In the genomic region with DNA sequence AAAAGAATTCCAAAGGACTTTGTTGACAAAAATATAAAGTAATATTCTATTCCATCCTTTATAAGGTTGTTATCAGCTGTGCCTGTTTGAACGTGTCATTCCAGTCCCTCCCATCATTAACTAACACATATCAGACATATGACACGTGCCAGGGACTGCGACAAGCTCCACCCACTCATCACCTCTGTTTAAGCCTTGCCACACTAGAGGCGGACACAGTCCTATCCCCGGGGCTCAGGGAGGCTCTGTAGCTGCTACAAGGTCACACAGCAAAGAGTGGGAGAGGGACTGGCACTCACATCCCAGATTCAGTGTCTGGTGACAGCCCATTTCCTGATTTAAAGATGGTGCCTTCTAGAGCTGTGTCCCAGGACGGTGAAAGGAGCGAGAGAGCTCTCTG, we compare ENCODE assay signal across 13 cellular contexts. TPM values are rescaled to one million over a fixed set of nuclear protein-coding genes. Genes with fewer than 3 reads are reported as not detected.
DNase-seq lines count a peak whose midpoint lies in the region; ATAC-seq, FAIRE-seq and TF ChIP-seq lines count a peak whose summit lies in the region.
"Had no signal": no experiment of that assay in that cellular context is flagged by ENCODE, and none has a peak within 500 bp of the region (broad histone marks: within the 10 kb centered on the region; RNA-seq: fewer than 3 reads in every experiment).

No MANE protein-coding gene starts in this region.

- H3K9me2 ChIP-seq in HCT116 (ENCODE audit: insufficient read depth), result no peaks in the 10 kb centered on the region
- H3K9me2 ChIP-seq in hepatocyte (replicated peaks; ENCODE audit: insufficient read depth), result no peaks in the 10 kb centered on the region

- H3K4me2 ChIP-seq in HCT116 (ENCODE audit: low read length) (peak overlapping the region; percentile 68), hepatocyte (no peak overlapping the region)

- peak overlapping the region; percentile 45 for H3K9ac ChIP-seq in HCT116 (ENCODE audit: low read length)
- H3K9ac ChIP-seq: BLaER1 treated with 17β-estradiol and CSF1 and Interleukin-3, amounts not matched to agents 10 nM and 100 nM had no signal

- H3K9me3 ChIP-seq in HCT116 (ENCODE audit: control insufficient read depth in 1 of 2, insufficient read depth in 1 of 2, low read depth in 1 of 2, low read length in 2 of 2) (no peaks in the 10 kb centered on the region; a peak in 1 of 4 replicates), hepatocyte (ENCODE audit: low read depth) (no peaks in the 10 kb centered on the region), small intestine (ENCODE audit: control insufficient read depth, low read depth) (no peaks in the 10 kb centered on the region)
- H3K9me3 ChIP-seq: SJCRH30 had no signal

- no peak for TF ChIP-seq CTCF in HCT116 (IDR thresholded peaks at IDR 0.05 in 2 of 3, conservative IDR thresholded peaks at IDR 0.05 in 1 of 3; ENCODE audit: borderline replicate concordance in 1 of 3, insufficient read depth in 1 of 3, low read depth in 2 of 3, low read length in 2 of 3)
- TF ChIP-seq CTCF in hepatocyte (IDR thresholded peaks at IDR 0.05; ENCODE audit: poor library complexity), result no peak

- CTCF ChIA-PET in HCT116 (lab: Charles Lee), result interaction anchor here (0.8 to 1.8 kb wide), 3 partner anchors 32 to 1120 kb away, joined by 3 to 5 read pairs (median 3); no protein-coding TSS in a partner anchor

- FAIRE-seq in small intestine (lab: Jason Lieb, UNC) (no peak), RCC 7860 (lab: Jason Lieb, UNC) (no peak)

- intact Hi-C loops in HCT116 (cut with micrococcal nuclease), result no loop called here

- peaks cover 77% of the 10 kb centered on the region for H3K79me2 ChIP-seq in HCT116 (ENCODE audit: insufficient read depth, low read length)
- H3K79me2 ChIP-seq in hepatocyte, result peaks cover 48% of the 10 kb centered on the region

- POLR2A ChIA-PET in HCT116 (lab: Charles Lee), result interaction anchor here (1.0 to 2.6 kb wide), 2 partner anchors 25 to 85 kb away, joined by 3 to 9 read pairs; no protein-coding TSS in a partner anchor

- TF ChIP-seq RAD21 in HCT116 (IDR thresholded peaks at IDR 0.05; ENCODE audit: low read depth), result no peak

- peak; percentile 28 for ATAC-seq in HCT116

- H2AFZ ChIP-seq in HCT116 (ENCODE audit: low read depth, low read length, poor library complexity, severe bottlenecking) (no peak overlapping the region), hepatocyte (no peak overlapping the region)

- H3K27ac ChIP-seq in HCT116 (ENCODE audit: low read depth, low read length) (peak overlapping the region; percentile 51), hepatocyte (peak overlapping the region; percentile 79), small intestine (ENCODE audit: low read depth in 1 of 2, low read length in 1 of 2) (peak overlapping the region; percentile 62 to 67), substantia nigra (ENCODE audit: low read depth, low read length, poor library complexity, severe bottlenecking) (no peak overlapping the region)
- H3K27ac ChIP-seq: BLaER1 treated with 17β-estradiol and CSF1 and Interleukin-3, amounts not matched to agents 10 nM and 100 nM; SJCRH30; WERI-Rb-1 had no signal

- H3K4me3 ChIP-seq in HCT116 (replicated peaks in 1 of 2; ENCODE audit: low read depth in 1 of 2, low read length in 2 of 2) (no peak overlapping the region; a peak in 1 of 4 replicates), hepatocyte (no peak overlapping the region), small intestine (ENCODE audit: low read depth in 1 of 2, low read length in 2 of 2) (no peak overlapping the region)
- H3K4me3 ChIP-seq: BLaER1 treated with 17β-estradiol and CSF1 and Interleukin-3, amounts not matched to agents 10 nM and 100 nM; SJCRH30 had no signal

- TF ChIP-seq POLR2A in HCT116 (IDR thresholded peaks at IDR 0.05; ENCODE audit: borderline replicate concordance, extremely low read depth, insufficient read depth, insufficient read length), result no peak

- H3K27me3 ChIP-seq in HCT116 (ENCODE audit: insufficient read depth, low read length) (no peaks in the 10 kb centered on the region), hepatocyte (no peaks in the 10 kb centered on the region), small intestine (ENCODE audit: control insufficient read depth in 2 of 2, insufficient read depth in 2 of 2, low read length in 2 of 2) (no peaks in the 10 kb centered on the region)
- H3K27me3 ChIP-seq: BLaER1 treated with 17β-estradiol and CSF1 and Interleukin-3, amounts not matched to agents 10 nM and 100 nM; SJCRH30 had no signal

- H3K4me1 ChIP-seq in HCT116 (ENCODE audit: control insufficient read depth in 1 of 2, insufficient read depth in 2 of 2, low read length in 2 of 2) (peaks cover 78 to 80% of the 10 kb centered on the region in 2 experiments), hepatocyte (ENCODE audit: insufficient read depth) (peaks cover 41% of the 10 kb centered on the region), small intestine (ENCODE audit: control insufficient read depth in 2 of 2, insufficient read depth in 1 of 2, low read depth in 1 of 2, low read length in 1 of 2) (peaks cover 16 to 23% of the 10 kb centered on the region in 2 donors)

- BruUV-seq in HCT116 (replicated peaks; lab: Mats Ljungman, UMichigan), result no TSS peak

- no peaks in the 10 kb centered on the region for H4K20me1 ChIP-seq in HCT116 (ENCODE audit: insufficient read depth)
- H4K20me1 ChIP-seq in hepatocyte (ENCODE audit: insufficient read depth, poor library complexity, severe bottlenecking), result no peaks in the 10 kb centered on the region

- no peak for DNase-seq in HCT116 (ENCODE audit: low read depth, low spot score)
- peak; percentile 57 for DNase-seq in SW480 (ENCODE audit: low spot score)
- peak; percentile 57 for DNase-seq in hepatocyte (ENCODE audit: low spot score)
- DNase-seq in small intestine, result peak; percentile 90
- no peak for DNase-seq in substantia nigra (lab: John Stamatoyannopoulos, UW)
- DNase-seq in NCI-H1048 (lab: John Stamatoyannopoulos, UW), result no peak
- DNase-seq in NOMO-1 (lab: John Stamatoyannopoulos, UW; ENCODE audit: unreplicated experiment in 2 of 2), result no peak
- no peak for DNase-seq in RCC 7860 (ENCODE audit: low spot score)
- DNase-seq: NCI-H1417; stimulated activated CD4-positive, alpha-beta T cell treated with anti-CD3 and anti-CD28 coated beads, Interleukin-1b, Interleukin-23, amount 100 ng/mL, for 48 hours; WERI-Rb-1 had no signal

- RAD21 ChIA-PET in HCT116 (lab: Charles Lee; ENCODE audit: low non-redundant PET in 1 of 2, low total read pairs in 2 of 2, uncharacterized antibody in 2 of 2, unreplicated experiment in 2 of 2), result no interaction called here

- H3K36me3 ChIP-seq in HCT116 (ENCODE audit: control insufficient read depth in 1 of 2, insufficient read depth in 2 of 2, low read length in 2 of 2) (no peaks in the 10 kb centered on the region), hepatocyte (replicated peaks; ENCODE audit: insufficient read depth, low read depth) (no peaks in the 10 kb centered on the region), small intestine (ENCODE audit: control insufficient read depth in 2 of 2, insufficient read depth in 2 of 2, low read length in 2 of 2) (no peaks in the 10 kb centered on the region)
- H3K36me3 ChIP-seq: SJCRH30 had no signal

- WGBS in hepatocyte (ENCODE audit: low lambda C conversion rate, missing lambda C conversion rate), result 72% methylated on average over 7 of the region's 7 CpGs
- 38 to 67% (median 45%) methylated on average over 7 of the region's 7 CpGs for WGBS in small intestine, 3 donors

TF ChIP-seq in HCT116, 20 proteins besides CTCF, POLR2A, EP300 and RAD21:
- no peak for TF ChIP-seq FOSL1 (IDR thresholded peaks at IDR 0.05; ENCODE audit: low read depth)
- TF ChIP-seq, protein P1, sequence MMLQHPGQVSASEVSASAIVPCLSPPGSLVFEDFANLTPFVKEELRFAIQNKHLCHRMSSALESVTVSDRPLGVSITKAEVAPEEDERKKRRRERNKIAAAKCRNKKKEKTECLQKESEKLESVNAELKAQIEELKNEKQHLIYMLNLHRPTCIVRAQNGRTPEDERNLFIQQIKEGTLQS (IDR thresholded peaks at IDR 0.05), result no peak
- no peak for TF ChIP-seq SP1 (IDR thresholded peaks at IDR 0.05; ENCODE audit: low read depth)
- TF ChIP-seq ZFX (IDR thresholded peaks at IDR 0.05), result no peak
- TF ChIP-seq TCF7L2 (IDR thresholded peaks at IDR 0.05; ENCODE audit: borderline replicate concordance, extremely low read depth, insufficient read depth, insufficient read length), result no peak
- TF ChIP-seq ZNF274 (IDR thresholded peaks at IDR 0.05; ENCODE audit: low read depth, low read length), result no peak
- TF ChIP-seq JUND (IDR thresholded peaks at IDR 0.05), result no peak
- no peak for TF ChIP-seq POLR2AphosphoS5 (IDR thresholded peaks at IDR 0.05; ENCODE audit: low read depth, low read length)

RNA-seq across cellular contexts. Expression of gene TBC1D8, which starts 30.0 kb away (rescaled TPM):
- total RNA-seq in HCT116 (2021; ENCODE audit: unreplicated experiment), result 44.0 TPM
- polyA plus RNA-seq in HCT116 (2012), result 38.6 and 44.2 TPM in 2 replicates
- 15.8 and 18.7 TPM in 2 replicates for total RNA-seq in hepatocyte
- 10.1 and 17.9 TPM in 2 replicates for polyA plus RNA-seq in hepatocyte
- 100 to 1,000 TPM in 1 of 3 donors, 10 to 100 TPM in 2; 12.6 to 113 (median 43.0) TPM for polyA plus RNA-seq in small intestine

Comparison
In these comparisons a context has a peak if more than half of its experiments do, and no peak if none do; other contexts are left out.
1. DNase-seq: peak in SW480 (single experiment), hepatocyte (single experiment) and small intestine (single experiment); none in HCT116 (single experiment), substantia nigra (0 of 49), NCI-H1048 (single experiment), NOMO-1 (0 of 2) and RCC 7860 (single experiment).